ENCODE assay signal across 12 cellular contexts in genomic region chrX:72146527-72146926, GRCh38. TPM values are rescaled to one million over a fixed set of nuclear protein-coding genes. Genes with fewer than 3 reads are reported as not detected.
A peak's percentile ranks its signal among the peaks of the same experiment; 100 is the strongest.
DNase-seq lines count a peak whose midpoint lies in the region; ATAC-seq and TF ChIP-seq lines count a peak whose summit lies in the region.
"Had no signal": no experiment of that assay in that cellular context is flagged by ENCODE, and none has a peak within 500 bp of the region (broad histone marks: within the 10 kb centered on the region; RNA-seq: fewer than 3 reads in every experiment).

No MANE protein-coding gene starts in this region.

- DNase-seq in DMS53 (lab: John Stamatoyannopoulos, UW), result peak; percentile 83
- peak; percentile 36 for DNase-seq in NCI-H526 treated with DMSO at 0.1 percent for 48 hours (lab: John Stamatoyannopoulos, UW)
- DNase-seq in neural crest cell (ENCODE audit: low read depth, low spot score), result no peak
- DNase-seq in Right ventricle myocardium superior, result no peak
- no peak for DNase-seq in ACHN
- DNase-seq in stimulated activated CD4-positive, alpha-beta T cell treated with anti-CD3 and anti-CD28 coated beads, Interleukin-4, amount 100 ng/mL, for 4 hours, result no peak
- DNase-seq: Caco-2; CD8-positive, alpha-beta T cell; DMS79 treated with DMSO at 0.1 percent for 48 hours; GDM1 had no signal

- in situ Hi-C loops in ACHN (cut with HindIII; ENCODE audit: low pct_ligation_motif_present, low pct_unique_long_range_greater_than_20kb, low sequenced_read_pairs), result no loop called here

- H3K27me3 Mint-ChIP-seq in neural crest cell (ENCODE audit: low read depth), result no peaks in the 10 kb centered on the region

- intact Hi-C loops in Right ventricle myocardium superior (cut with DNase I), result no loop called here

- TF ChIP-seq CTCF in neural crest cell (conservative IDR thresholded peaks at IDR 0.05), result no peak

- H3K9me3 Mint-ChIP-seq in neural crest cell, result peaks cover 2% of the 10 kb centered on the region
- H3K9me3 Mint-ChIP-seq: CD14-positive monocyte; CD8-positive, alpha-beta T cell had no signal

- peaks cover 32% of the 10 kb centered on the region for H3K4me1 Mint-ChIP-seq in neural crest cell

- H3K4me3 Mint-ChIP-seq in neural crest cell, result no peak overlapping the region
- H3K4me3 Mint-ChIP-seq: CD14-positive monocyte; CD8-positive, alpha-beta T cell had no signal

- peaks cover 7% of the 10 kb centered on the region for H3K36me3 Mint-ChIP-seq in neural crest cell (ENCODE audit: low read depth)
- H3K36me3 Mint-ChIP-seq: CD8-positive, alpha-beta T cell had no signal

- ATAC-seq in GM19324 (IDR thresholded peaks at IDR 0.05; ENCODE audit: low FRiP score, unreplicated experiment) (peak; percentile 70), Right ventricle myocardium superior (ENCODE audit: poor library complexity) (no peak)
- ATAC-seq: CD8-positive, alpha-beta T cell had no signal

- peak overlapping the region; percentile 27 for H3K27ac Mint-ChIP-seq in neural crest cell (ENCODE audit: unreplicated experiment)
- H3K27ac Mint-ChIP-seq: CD8-positive, alpha-beta T cell had no signal

RNA-seq across cellular contexts. Expression of gene RTL5, which starts 14.8 kb away (rescaled TPM):
- total RNA-seq in neural crest cell (21.7 and 23.0 TPM in 2 replicates), Right ventricle myocardium superior (2.4 TPM)

RNA-seq across cellular contexts. Expression of gene PIN4, which starts 35.0 kb away (rescaled TPM):
- total RNA-seq in neural crest cell (14.0 and 16.7 TPM in 2 replicates), Right ventricle myocardium superior (10.7 TPM)

Comparison
In these comparisons a context has a peak if more than half of its experiments do, and no peak if none do; other contexts are left out.
1. DNase-seq: peak in DMS53 (single experiment) and NCI-H526 treated with DMSO at 0.1 percent for 48 hours (single experiment); none in neural crest cell (single experiment), Right ventricle myocardium superior (single experiment), ACHN (single experiment) and stimulated activated CD4-positive, alpha-beta T cell treated with anti-CD3 and anti-CD28 coated beads, Interleukin-4, amount 100 ng/mL, for 4 hours (0 of 2).